ENCODE assay signal across 8 cellular contexts in the genomic region with DNA sequence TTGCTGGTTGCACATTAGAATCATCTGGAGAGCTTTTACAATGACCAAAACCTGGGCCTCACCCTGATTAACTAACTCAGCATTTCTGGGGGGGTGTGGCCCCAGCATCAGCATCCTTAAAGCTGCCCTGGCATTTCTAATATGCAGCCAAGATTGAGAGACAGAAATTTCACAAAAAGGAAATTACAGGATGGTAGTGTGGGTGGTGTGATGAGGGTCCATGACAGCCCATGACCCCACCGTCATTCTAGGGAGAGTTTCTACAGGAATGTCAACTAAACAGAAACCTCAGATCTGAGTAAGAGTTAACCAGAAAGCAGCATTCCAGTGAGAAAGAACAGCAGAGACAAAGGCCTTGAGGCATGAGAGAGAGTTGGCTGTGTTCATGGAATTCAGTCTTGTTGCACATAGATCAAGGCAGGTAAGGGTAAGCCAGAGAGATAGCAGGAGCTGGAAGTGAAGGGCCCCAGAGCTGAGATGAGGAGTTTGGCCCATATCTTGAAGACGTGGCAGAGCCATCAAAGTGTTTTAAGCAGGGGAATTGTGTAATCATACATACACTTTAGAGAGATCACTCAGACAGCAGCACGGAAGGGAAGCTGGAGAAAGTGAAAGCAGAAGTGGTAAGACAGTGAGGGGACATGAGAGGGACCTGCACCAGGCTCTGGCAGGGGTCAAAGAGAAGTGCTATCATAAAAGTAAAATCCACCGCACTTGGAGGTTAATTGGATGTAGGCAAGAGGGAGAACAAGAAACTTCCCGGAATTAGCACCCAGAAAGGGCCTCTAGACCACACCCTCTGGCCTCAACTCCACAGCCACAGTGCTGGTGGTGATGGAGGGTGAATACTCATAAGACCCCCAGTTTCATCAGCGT. TPM values are rescaled to one million over a fixed set of nuclear protein-coding genes. Genes with fewer than 3 reads are reported as not detected.
DNase-seq lines count a peak whose midpoint lies in the region; ATAC-seq lines count a peak whose summit lies in the region.

No MANE protein-coding gene starts in this region.

- peak overlapping the region; percentile 38 for H3K27ac ChIP-seq in right cardiac atrium (ENCODE audit: low read length)

- H3K4me3 Mint-ChIP-seq in activated naive CD4-positive, alpha-beta T cell treated with anti-CD3 and anti-CD28 coated beads, Interleukin-2, amount 10 ng/mL, durations not matched to agents 7 days and 5 days: peak overlapping the region; percentile 49
- peak overlapping the region; percentile 70 for H3K4me3 Mint-ChIP-seq in stimulated activated effector memory CD8-positive, alpha-beta T cell treated with anti-CD3 and anti-CD28 coated beads, Interleukin-12 subunit alpha, Interleukin-12 subunit beta, amount 100 ng/mL, for 72 hours

- no peaks in the 10 kb centered on the region for H3K36me3 Mint-ChIP-seq in activated naive CD4-positive, alpha-beta T cell treated with anti-CD3 and anti-CD28 coated beads, Interleukin-2, amount 10 ng/mL, durations not matched to agents 7 days and 5 days
- no peaks in the 10 kb centered on the region for H3K36me3 Mint-ChIP-seq in stimulated activated effector memory CD8-positive, alpha-beta T cell treated with anti-CD3 and anti-CD28 coated beads, Interleukin-12 subunit alpha, Interleukin-12 subunit beta, amount 100 ng/mL, for 72 hours

- no peaks in the 10 kb centered on the region for H3K27me3 ChIP-seq in right cardiac atrium (ENCODE audit: control insufficient read depth, insufficient read depth)

- H3K27me3 Mint-ChIP-seq in activated naive CD4-positive, alpha-beta T cell treated with anti-CD3 and anti-CD28 coated beads, Interleukin-2, amount 10 ng/mL, durations not matched to agents 7 days and 5 days: no peaks in the 10 kb centered on the region

- no peaks in the 10 kb centered on the region for H3K9me3 ChIP-seq in right cardiac atrium (ENCODE audit: control insufficient read depth, low read length)

- H3K4me3 ChIP-seq in right cardiac atrium (ENCODE audit: low read length): peak overlapping the region; percentile 9

- ATAC-seq in GM18517 (IDR thresholded peaks at IDR 0.05; ENCODE audit: unreplicated experiment): peak; percentile 97
- ATAC-seq in HG02588 (IDR thresholded peaks at IDR 0.05; ENCODE audit: unreplicated experiment): peak; percentile 97
- peak; percentile 83 to 85 for ATAC-seq in right cardiac atrium
- ATAC-seq in stimulated activated effector memory CD8-positive, alpha-beta T cell treated with anti-CD3 and anti-CD28 coated beads, Interleukin-12 subunit alpha, Interleukin-12 subunit beta, amount 100 ng/mL, for 72 hours: peak; percentile 89

- H3K4me1 ChIP-seq in right cardiac atrium (ENCODE audit: control insufficient read depth, insufficient read depth, low read length): peaks cover 2% of the 10 kb centered on the region

- H3K27ac Mint-ChIP-seq in activated naive CD4-positive, alpha-beta T cell treated with anti-CD3 and anti-CD28 coated beads, Interleukin-2, amount 10 ng/mL, durations not matched to agents 7 days and 5 days: peak overlapping the region; percentile 90
- H3K27ac Mint-ChIP-seq in stimulated activated effector memory CD8-positive, alpha-beta T cell treated with anti-CD3 and anti-CD28 coated beads, Interleukin-12 subunit alpha, Interleukin-12 subunit beta, amount 100 ng/mL, for 72 hours: peak overlapping the region; percentile 87

- DNase-seq in NAMALWA (ENCODE audit: low spot score): peak; percentile 88
- peak; percentile 72 for DNase-seq in activated naive CD4-positive, alpha-beta T cell treated with anti-CD3 and anti-CD28 coated beads, Interleukin-2, amount 10 ng/mL, durations not matched to agents 7 days and 5 days
- DNase-seq in right cardiac atrium: no peak
- DNase-seq in stimulated activated effector memory CD8-positive, alpha-beta T cell treated with anti-CD3 and anti-CD28 coated beads, Interleukin-12 subunit alpha, Interleukin-12 subunit beta, amount 100 ng/mL, for 72 hours (ENCODE audit: low spot score in 2 of 2): peak in 1 of 2 donors; percentile 70
- DNase-seq in GM19240 (ENCODE audit: insufficient read length, low spot score): no peak
- no peak for DNase-seq in NCI-H2227 (lab: John Stamatoyannopoulos, UW; ENCODE audit: unreplicated experiment)

- intact Hi-C loops in right cardiac atrium (cut with DNase I): loop anchor here in 2 of 4 donors (10.0 kb wide), 1 partner anchor 394 kb away; no protein-coding TSS in a partner anchor

- 44% methylated on average over 6 of the region's 6 CpGs for WGBS in right cardiac atrium

- CTCF ChIA-PET in activated naive CD4-positive, alpha-beta T cell treated with anti-CD3 and anti-CD28 coated beads, Interleukin-2, amount 10 ng/mL, durations not matched to agents 7 days and 5 days (lab: Charles Lee): interaction anchor here (1.0 to 5.2 kb wide), 11 partner anchors 8 to 37 kb away, joined by 3 to 54 read pairs (median 5); a partner anchor contains a TSS

- H3K9me3 Mint-ChIP-seq in activated naive CD4-positive, alpha-beta T cell treated with anti-CD3 and anti-CD28 coated beads, Interleukin-2, amount 10 ng/mL, durations not matched to agents 7 days and 5 days: no peaks in the 10 kb centered on the region
- H3K9me3 Mint-ChIP-seq in stimulated activated effector memory CD8-positive, alpha-beta T cell treated with anti-CD3 and anti-CD28 coated beads, Interleukin-12 subunit alpha, Interleukin-12 subunit beta, amount 100 ng/mL, for 72 hours: no peaks in the 10 kb centered on the region

- peaks cover 70% of the 10 kb centered on the region for H3K4me1 Mint-ChIP-seq in activated naive CD4-positive, alpha-beta T cell treated with anti-CD3 and anti-CD28 coated beads, Interleukin-2, amount 10 ng/mL, durations not matched to agents 7 days and 5 days
- peaks cover 33% of the 10 kb centered on the region for H3K4me1 Mint-ChIP-seq in stimulated activated effector memory CD8-positive, alpha-beta T cell treated with anti-CD3 and anti-CD28 coated beads, Interleukin-12 subunit alpha, Interleukin-12 subunit beta, amount 100 ng/mL, for 72 hours

RNA-seq across cellular contexts. Expression of a gene that starts 7.8 kb away (rescaled TPM):
- total RNA-seq in right cardiac atrium: 1 to 10 TPM in 1 of 4 donors, under 1 TPM in 3; 0.29 to 1.3 (median 0.71) TPM
- polyA plus RNA-seq in right cardiac atrium: 0.50 TPM

RNA-seq across cellular contexts. Expression of a gene that starts 16.8 kb away (rescaled TPM):
- 100 to 1,000 TPM; 341 to 630 (median 483) TPM for total RNA-seq in right cardiac atrium
- polyA plus RNA-seq in right cardiac atrium: 805 TPM

Comparison
In these comparisons a context has a peak if more than half of its experiments do, and no peak if none do; other contexts are left out.
1. DNase-seq: peak in NAMALWA (single experiment) and activated naive CD4-positive, alpha-beta T cell treated with anti-CD3 and anti-CD28 coated beads, Interleukin-2, amount 10 ng/mL, durations not matched to agents 7 days and 5 days (single experiment); none in right cardiac atrium (0 of 3), GM19240 (single experiment) and NCI-H2227 (single experiment).
2. Peak in every context shown above with its lines, with median percentiles within 50 percentile points of each other: ATAC-seq.